In genomic region chr11:114172055-114172861, GRCh38 we compare ENCODE assay signal across 11 cellular contexts.
DNase-seq lines count a peak whose midpoint lies in the region; ATAC-seq and TF ChIP-seq lines count a peak whose summit lies in the region.
"Had no signal": no experiment of that assay in that cellular context is flagged by ENCODE, and none has a peak within 500 bp of the region (broad histone marks: within the 10 kb centered on the region; RNA-seq: fewer than 3 reads in every experiment).

No MANE protein-coding gene starts in this region.

- POLR2A ChIA-PET in A673 (lab: Charles Lee; ENCODE audit: low non-redundant PET), result no interaction called here

- H3K27ac Mint-ChIP-seq in natural killer cell treated with Interleukin-12 subunit alpha and Interleukin-12 subunit beta and Interleukin-15 and Interleukin-18, amount 100 ng/mL, for 72 hours, result peak overlapping the region; percentile 14 to 82

- CTCF ChIA-PET in A673 (lab: Charles Lee), result no interaction called here

- intact Hi-C loops in Right ventricle myocardium superior (cut with DNase I) (no loop called here), cardiac septum (cut with DNase I) (no loop called here), body of pancreas (cut with DNase I) (no loop called here), uterus (cut with DNase I; ENCODE audit: low total_unique reads) (loop anchor here (10.0 kb wide), 1 partner anchor 127 kb away; no protein-coding TSS in a partner anchor), A673 (cut with micrococcal nuclease; ENCODE audit: unreplicated experiment) (no loop called here)

- no TSS peak for BruUV-seq in A673 (replicated peaks; lab: Mats Ljungman, UMichigan)

- no peak overlapping the region for H3K4me3 ChIP-seq in body of pancreas
- no peak overlapping the region for H3K4me3 ChIP-seq in uterus
- H3K4me3 ChIP-seq in A673 (ENCODE audit: low read depth, low read length, poor library complexity, severe bottlenecking), result no peak overlapping the region
- H3K4me3 ChIP-seq: HAP-1 had no signal

- peak overlapping the region; percentile 52 for H3K4me3 Mint-ChIP-seq in natural killer cell treated with Interleukin-12 subunit alpha and Interleukin-12 subunit beta and Interleukin-15 and Interleukin-18, amount 100 ng/mL, for 72 hours

- no peaks in the 10 kb centered on the region for H3K36me3 Mint-ChIP-seq in natural killer cell treated with Interleukin-12 subunit alpha and Interleukin-12 subunit beta and Interleukin-15 and Interleukin-18, amount 100 ng/mL, for 72 hours

- no peaks in the 10 kb centered on the region for H3K9me3 ChIP-seq in body of pancreas
- no peaks in the 10 kb centered on the region for H3K9me3 ChIP-seq in uterus
- H3K9me3 ChIP-seq in A673 (ENCODE audit: low read depth, low read length, poor library complexity, severe bottlenecking), result no peaks in the 10 kb centered on the region
- H3K9me3 ChIP-seq: HAP-1 had no signal

- WGBS in body of pancreas, 2 donors, result 50 to 58% methylated on average over 11 to 14 of the region's 14 CpGs

- H3K36me3 ChIP-seq in body of pancreas (replicated peaks in 1 of 2; ENCODE audit: insufficient read depth in 1 of 2, low read depth in 2 of 2) (no peaks in the 10 kb centered on the region), uterus (no peaks in the 10 kb centered on the region), A673 (ENCODE audit: insufficient read depth, low read length, poor library complexity, severe bottlenecking) (no peaks in the 10 kb centered on the region)
- H3K36me3 ChIP-seq: HAP-1 had no signal

- peaks cover 100% of the 10 kb centered on the region for H3K4me1 ChIP-seq in body of pancreas
- H3K4me1 ChIP-seq in uterus, result peaks cover 63 to 79% of the 10 kb centered on the region in 2 donors
- peaks cover 69% of the 10 kb centered on the region for H3K4me1 ChIP-seq in A673 (ENCODE audit: insufficient read depth, low read length, poor library complexity, severe bottlenecking)
- H3K4me1 ChIP-seq: HAP-1 had no signal

- H3K27ac ChIP-seq in body of pancreas (peak overlapping the region; percentile 63 to 99 (median 95)), uterus (peak overlapping the region; percentile 98 to 100), A673 (ENCODE audit: low read depth, low read length, poor library complexity, severe bottlenecking) (no peak overlapping the region)

- H3K4me1 Mint-ChIP-seq in natural killer cell treated with Interleukin-12 subunit alpha and Interleukin-12 subunit beta and Interleukin-15 and Interleukin-18, amount 100 ng/mL, for 72 hours (ENCODE audit: low read depth in 2 of 2), result peaks cover 62 to 87% of the 10 kb centered on the region in 2 donors

- DNase-seq in Right ventricle myocardium superior (peak; percentile 42), cardiac septum (ENCODE audit: low spot score) (no peak), body of pancreas (no peak), uterus (no peak), A673 (ENCODE audit: low spot score) (no peak)
- DNase-seq in natural killer cell treated with Interleukin-12 subunit alpha and Interleukin-12 subunit beta and Interleukin-15 and Interleukin-18, amount 100 ng/mL, for 72 hours (ENCODE audit: low spot score), result no peak
- DNase-seq: effector memory CD4-positive, alpha-beta T cell; islet precursor cell had no signal

- no peaks in the 10 kb centered on the region for H3K27me3 ChIP-seq in body of pancreas
- no peaks in the 10 kb centered on the region for H3K27me3 ChIP-seq in uterus
- H3K27me3 ChIP-seq in A673 (replicated peaks; ENCODE audit: insufficient read depth, low read depth, low read length, poor library complexity), result no peaks in the 10 kb centered on the region

- no peaks in the 10 kb centered on the region for H3K27me3 Mint-ChIP-seq in natural killer cell treated with Interleukin-12 subunit alpha and Interleukin-12 subunit beta and Interleukin-15 and Interleukin-18, amount 100 ng/mL, for 72 hours

- ATAC-seq in Right ventricle myocardium superior (ENCODE audit: poor library complexity) (peak; percentile 7), body of pancreas (no peak), GM19023 (IDR thresholded peaks at IDR 0.05; ENCODE audit: unreplicated experiment) (no peak), GM21717 (IDR thresholded peaks at IDR 0.05; ENCODE audit: unreplicated experiment) (no peak)
- ATAC-seq in natural killer cell treated with Interleukin-12 subunit alpha and Interleukin-12 subunit beta and Interleukin-15 and Interleukin-18, amount 100 ng/mL, for 72 hours, result no peak

- TF ChIP-seq CTCF in body of pancreas (IDR thresholded peaks at IDR 0.05), result no peak
- TF ChIP-seq CTCF in uterus (IDR thresholded peaks at IDR 0.05), result no peak
- no peak for TF ChIP-seq CTCF in A673 (conservative IDR thresholded peaks at IDR 0.05; ENCODE audit: low read depth, low read length)

- H3K9me3 Mint-ChIP-seq in natural killer cell treated with Interleukin-12 subunit alpha and Interleukin-12 subunit beta and Interleukin-15 and Interleukin-18, amount 100 ng/mL, for 72 hours, result no peaks in the 10 kb centered on the region

- TF ChIP-seq POLR2A in body of pancreas (IDR thresholded peaks at IDR 0.05) (no peak), uterus (IDR thresholded peaks at IDR 0.05) (no peak)
